In genomic region chr1:152153996-152154395, GRCh38 we compare ENCODE assay signal across 18 cellular contexts. TPM values are rescaled to one million over a fixed set of nuclear protein-coding genes. Genes with fewer than 3 reads are reported as not detected.
A peak's percentile ranks its signal among the peaks of the same experiment; 100 is the strongest.
DNase-seq lines count a peak whose midpoint lies in the region; ATAC-seq lines count a peak whose summit lies in the region.
"Had no signal": no experiment of that assay in that cellular context is flagged by ENCODE, and none has a peak within 500 bp of the region (broad histone marks: within the 10 kb centered on the region; RNA-seq: fewer than 3 reads in every experiment).

No MANE protein-coding gene starts in this region.

- H3K36me3 Mint-ChIP-seq in activated CD4-positive, alpha-beta T cell treated with anti-CD3 and anti-CD28 coated beads for 36 hours (ENCODE audit: low read depth): no peaks in the 10 kb centered on the region
- no peaks in the 10 kb centered on the region for H3K36me3 Mint-ChIP-seq in T-helper 17 cell (ENCODE audit: low read depth)
- no peaks in the 10 kb centered on the region for H3K36me3 Mint-ChIP-seq in stimulated activated effector memory CD8-positive, alpha-beta T cell treated with anti-CD3 and anti-CD28 coated beads, Interleukin-12 subunit alpha, Interleukin-12 subunit beta, amount 100 ng/mL, for 72 hours
- H3K36me3 Mint-ChIP-seq: CD14-positive monocyte; CD8-positive, alpha-beta T cell had no signal

- H3K27me3 Mint-ChIP-seq in activated CD4-positive, alpha-beta T cell treated with anti-CD3 and anti-CD28 coated beads for 36 hours: peaks cover 12% of the 10 kb centered on the region
- peaks cover 4% of the 10 kb centered on the region for H3K27me3 Mint-ChIP-seq in T-helper 17 cell

- no peaks in the 10 kb centered on the region for H3K9me3 ChIP-seq in T-helper 17 cell (ENCODE audit: control insufficient read depth, low read length, poor library complexity, severe bottlenecking)
- H3K9me3 ChIP-seq: BE2C had no signal

- CTCF ChIA-PET in activated CD4-positive, alpha-beta T cell treated with anti-CD3 and anti-CD28 coated beads for 36 hours (lab: Charles Lee): no interaction called here

- intact Hi-C loops in activated CD4-positive, alpha-beta T cell treated with anti-CD3 and anti-CD28 coated beads for 36 hours (cut with DNase I, micrococcal nuclease): no loop called here

- H3K4me3 Mint-ChIP-seq in activated CD4-positive, alpha-beta T cell treated with anti-CD3 and anti-CD28 coated beads for 36 hours: no peak overlapping the region
- no peak overlapping the region for H3K4me3 Mint-ChIP-seq in T-helper 17 cell
- no peak overlapping the region for H3K4me3 Mint-ChIP-seq in stimulated activated effector memory CD8-positive, alpha-beta T cell treated with anti-CD3 and anti-CD28 coated beads, Interleukin-12 subunit alpha, Interleukin-12 subunit beta, amount 100 ng/mL, for 72 hours
- H3K4me3 Mint-ChIP-seq: CD14-positive monocyte; CD4-positive, alpha-beta T cell; CD8-positive, alpha-beta T cell had no signal

- POLR2A ChIA-PET in activated CD4-positive, alpha-beta T cell treated with anti-CD3 and anti-CD28 coated beads for 36 hours (lab: Charles Lee): no interaction called here

- H3K9me3 Mint-ChIP-seq in activated CD4-positive, alpha-beta T cell treated with anti-CD3 and anti-CD28 coated beads for 36 hours (ENCODE audit: low read depth): no peaks in the 10 kb centered on the region
- peaks cover 3% of the 10 kb centered on the region for H3K9me3 Mint-ChIP-seq in stimulated activated effector memory CD8-positive, alpha-beta T cell treated with anti-CD3 and anti-CD28 coated beads, Interleukin-12 subunit alpha, Interleukin-12 subunit beta, amount 100 ng/mL, for 72 hours
- H3K9me3 Mint-ChIP-seq: CD4-positive, alpha-beta T cell had no signal

- H3K27ac Mint-ChIP-seq in activated CD4-positive, alpha-beta T cell treated with anti-CD3 and anti-CD28 coated beads for 36 hours: no peak overlapping the region
- peak overlapping the region; percentile 35 for H3K27ac Mint-ChIP-seq in T-helper 17 cell
- H3K27ac Mint-ChIP-seq in stimulated activated effector memory CD8-positive, alpha-beta T cell treated with anti-CD3 and anti-CD28 coated beads, Interleukin-12 subunit alpha, Interleukin-12 subunit beta, amount 100 ng/mL, for 72 hours: peak overlapping the region; percentile 12
- H3K27ac Mint-ChIP-seq: CD14-positive monocyte; CD4-positive, alpha-beta T cell; CD8-positive, alpha-beta T cell had no signal

- no peaks in the 10 kb centered on the region for H3K4me1 Mint-ChIP-seq in activated CD4-positive, alpha-beta T cell treated with anti-CD3 and anti-CD28 coated beads for 36 hours
- peaks cover 19% of the 10 kb centered on the region for H3K4me1 Mint-ChIP-seq in T-helper 17 cell
- H3K4me1 Mint-ChIP-seq in stimulated activated effector memory CD8-positive, alpha-beta T cell treated with anti-CD3 and anti-CD28 coated beads, Interleukin-12 subunit alpha, Interleukin-12 subunit beta, amount 100 ng/mL, for 72 hours: peaks cover 15% of the 10 kb centered on the region

- in situ Hi-C loops in KBM-7 (cut with MboI; ENCODE audit: low pct_unique_long_range_greater_than_20kb, low sequenced_read_pairs): no loop called here

- peak; percentile 26 for ATAC-seq in activated CD4-positive, alpha-beta T cell treated with anti-CD3 and anti-CD28 coated beads for 36 hours
- peak; percentile 51 for ATAC-seq in T-helper 17 cell
- ATAC-seq in stimulated activated effector memory CD8-positive, alpha-beta T cell treated with anti-CD3 and anti-CD28 coated beads, Interleukin-12 subunit alpha, Interleukin-12 subunit beta, amount 100 ng/mL, for 72 hours: peak; percentile 24
- ATAC-seq: CD8-positive, alpha-beta T cell had no signal

- no peak for DNase-seq in activated CD4-positive, alpha-beta T cell treated with anti-CD3 and anti-CD28 coated beads for 36 hours
- DNase-seq in activated CD4-positive, alpha-beta T cell treated with anti-CD3 and anti-CD28 coated beads for 4 hours: no peak
- DNase-seq in T-helper 17 cell (no peak), KBM-7 (no peak), activated T-cell treated with anti-CD3 and anti-CD28 coated beads for 4 hours (no peak)
- DNase-seq in stimulated activated effector memory CD8-positive, alpha-beta T cell treated with anti-CD3 and anti-CD28 coated beads, Interleukin-12 subunit alpha, Interleukin-12 subunit beta, amount 100 ng/mL, for 72 hours (ENCODE audit: low spot score in 2 of 2): no peak
- DNase-seq: 8988T; ACHN; BE2C; C1 segment of cervical spinal cord; Caco-2; Calu3; CD4-positive, alpha-beta T cell; CD8-positive, alpha-beta T cell; DMS79 treated with DMSO at 0.1 percent for 48 hours; GF-D8 had no signal

RNA-seq across cellular contexts. Expression of gene RPTN, which starts 5.0 kb away (rescaled TPM):
- not detected for total RNA-seq in activated CD4-positive, alpha-beta T cell treated with anti-CD3 and anti-CD28 coated beads for 36 hours
- total RNA-seq in T-helper 17 cell: not detected
- total RNA-seq: A673; Caco-2; Calu3; CD4-positive, alpha-beta T cell; CD8-positive, alpha-beta T cell had no signal

RNA-seq across cellular contexts. Expression of gene TCHH, which starts 38.8 kb away (rescaled TPM):
- total RNA-seq in activated CD4-positive, alpha-beta T cell treated with anti-CD3 and anti-CD28 coated beads for 36 hours: under 1 TPM in 1 of 2 experiments, not detected in 1; 0.05 TPM
- under 1 TPM in 1 of 2 donors, not detected in 1; 0.05 TPM for total RNA-seq in T-helper 17 cell
- total RNA-seq: CD4-positive, alpha-beta T cell; CD8-positive, alpha-beta T cell had no signal
